Comparison of ENCODE assay signal across 8 cellular contexts in genomic region chr1:21963477-21964217, GRCh38. TPM values are rescaled to one million over a fixed set of nuclear protein-coding genes. Genes with fewer than 3 reads are reported as not detected.
A peak's percentile ranks its signal among the peaks of the same experiment; 100 is the strongest.
DNase-seq lines count a peak whose midpoint lies in the region; ATAC-seq, FAIRE-seq and TF ChIP-seq lines count a peak whose summit lies in the region.

No MANE protein-coding gene starts in this region.

- no peaks in the 10 kb centered on the region for H3K9me3 ChIP-seq in HepG2 (ENCODE audit: low read length)

- DNase-seq in AML-193 (lab: John Stamatoyannopoulos, UW), result peak; percentile 38 to 60
- peak; percentile 56 for DNase-seq in NCI-H2196 treated with DMSO at 0.1 percent for 48 hours (lab: John Stamatoyannopoulos, UW; ENCODE audit: unreplicated experiment)
- DNase-seq in activated CD4-positive, alpha-beta T cell treated with anti-CD3 and anti-CD28 coated beads for 24 hours (ENCODE audit: low read depth in 2 of 2), result peak; percentile 69 to 81
- DNase-seq in cerebellar cortex (ENCODE audit: low spot score), result peak; percentile 76
- peak; percentile 65 for DNase-seq in HepG2 (ENCODE audit: low spot score)
- peak; percentile 63 to 83 (median 75) for DNase-seq in stimulated activated CD4-positive, alpha-beta T cell treated with anti-CD3 and anti-CD28 coated beads, TNF-alpha, amount 100 ng/mL, for 24 hours (ENCODE audit: low read depth in 3 of 3)

- no peaks in the 10 kb centered on the region for H3K27me3 ChIP-seq in HepG2 (ENCODE audit: control insufficient read depth in 1 of 2, insufficient read depth in 2 of 2, low read length in 2 of 2)

- no peak overlapping the region for H3K4me3 ChIP-seq in HepG2 (replicated peaks in 1 of 3; ENCODE audit: insufficient read depth in 1 of 3, low read depth in 2 of 3, low read length in 3 of 3)

- 0 out of 4 replicates have a peak, but pooled peaks of 1 of the 2 experiments have one; percentile 7 for TF ChIP-seq EP300 in HepG2 (IDR thresholded peaks at IDR 0.05; ENCODE audit: low read depth in 2 of 2, low read length in 2 of 2)
- TF ChIP-seq EP300 in HepG2 (CRISPR knock-in tag; IDR thresholded peaks at IDR 0.05; ENCODE audit: borderline replicate concordance), result no peak

- TF ChIP-seq CTCF in HepG2 (CRISPR knock-in tag; IDR thresholded peaks at IDR 0.05), result peak; percentile 96

- in situ Hi-C loops in HepG2 (cut with HindIII; ENCODE audit: extremely low pct_ligation_motif_present, low pct_unique_long_range_greater_than_20kb), result loop anchor here (10.0 kb wide), 1 partner anchor 259 kb away; no protein-coding TSS in a partner anchor

- no TSS peak for BruUV-seq in HepG2 (replicated peaks; lab: Mats Ljungman, UMichigan)

- ATAC-seq in GM21360 (IDR thresholded peaks at IDR 0.05; ENCODE audit: unreplicated experiment) (peak; percentile 52), HepG2 (peak; percentile 88), GM18909 (IDR thresholded peaks at IDR 0.05; ENCODE audit: poor library complexity, unreplicated experiment) (no peak)

- intact Hi-C loops in HepG2 (cut with micrococcal nuclease; ENCODE audit: unreplicated experiment), result loop anchor here (1.0 kb wide), 1 partner anchor 181 kb away; no protein-coding TSS in a partner anchor

- CTCF ChIA-PET in HepG2 (lab: Yijun Ruan, JAX; ENCODE audit: low intra/inter-chr PET ratio, low total read pairs), result interaction anchor here (0.8 to 1.3 kb wide), 3 partner anchors 16 to 260 kb away, joined by 3 to 8 read pairs (median 3); no protein-coding TSS in a partner anchor

- 52% methylated on average over 9 of the region's 11 CpGs for WGBS in HepG2 (ENCODE audit: low lambda C conversion rate)

- POLR2A ChIA-PET in HepG2 (lab: Yijun Ruan, JAX), result no interaction called here

- FAIRE-seq in HepG2 (lab: Jason Lieb, UNC), result peak; percentile 56

- peaks cover 39% of the 10 kb centered on the region for H3K4me1 ChIP-seq in HepG2 (ENCODE audit: insufficient read depth, low read length)

- TF ChIP-seq RAD21 in HepG2 (CRISPR knock-in tag; IDR thresholded peaks at IDR 0.05), result peak; percentile 94

- no peaks in the 10 kb centered on the region for H3K36me3 ChIP-seq in HepG2 (replicated peaks in 1 of 2; ENCODE audit: control insufficient read depth in 1 of 2, insufficient read depth in 2 of 2, low read length in 2 of 2)

- H3K4me2 ChIP-seq in HepG2 (ENCODE audit: low read depth, low read length), result no peak overlapping the region

- H2AFZ ChIP-seq in HepG2 (ENCODE audit: low read length), result no peak overlapping the region

- H3K27ac ChIP-seq in HepG2 (ENCODE audit: extremely low read length, insufficient read depth, low read length), result no peak overlapping the region

- H3K9ac ChIP-seq in HepG2 (ENCODE audit: insufficient read depth, low read depth, low read length), result no peak overlapping the region

- TF ChIP-seq POLR2A in HepG2 (IDR thresholded peaks at IDR 0.05; ENCODE audit: insufficient read depth in 1 of 2, low read depth in 2 of 2, low read length in 2 of 2), result no peak

- no peaks in the 10 kb centered on the region for H3K79me2 ChIP-seq in HepG2 (ENCODE audit: insufficient read depth, low read length)

- H4K20me1 ChIP-seq in HepG2 (ENCODE audit: insufficient read depth, low read length), result no peaks in the 10 kb centered on the region

TF ChIP-seq in HepG2, 621 proteins besides CTCF, POLR2A, EP300 and RAD21 (continues in another document):
- TF ChIP-seq ZNF598 (CRISPR knock-in tag; IDR thresholded peaks at IDR 0.05; ENCODE audit: borderline replicate concordance) (no peak), ZNF784 (CRISPR knock-in tag; IDR thresholded peaks at IDR 0.05; ENCODE audit: borderline replicate concordance) (no peak), ZBTB7B (CRISPR knock-in tag; IDR thresholded peaks at IDR 0.05) (0 out of 2 replicates have a peak, but pooled peaks have one; percentile 28)

RNA-seq across cellular contexts. Expression of gene CELA3B, which starts 13.2 kb away (rescaled TPM):
- not detected in 2 replicates for total RNA-seq in HepG2 (2016; rRNA removed; fragmentation: Illumina TruSeq; extraction: Trizol)
- not detected in 2 replicates for total RNA-seq in HepG2 (2016; cell fraction: cytosol; rRNA removed; fragmentation: Illumina TruSeq; extraction: Trizol; ENCODE audit: low read depth)
- total RNA-seq in HepG2 (2016; cell fraction: insoluble cytoplasmic fraction; rRNA removed; fragmentation: Illumina TruSeq; extraction: Trizol), result not detected in 2 replicates
- total RNA-seq in HepG2 (2016; cell fraction: membrane; rRNA removed; fragmentation: Illumina TruSeq; extraction: Trizol), result not detected in 2 replicates
- not detected in 2 replicates for total RNA-seq in HepG2 (2016; cell fraction: nucleus; rRNA removed; fragmentation: Illumina TruSeq; extraction: Trizol)
- polyA plus RNA-seq in HepG2 (2011; rRNA removed), result 0.34 TPM in 1 of 2 replicates, not detected in the other
- 0.06 TPM in 1 of 2 replicates, not detected in the other for polyA plus RNA-seq in HepG2 (2011; cell fraction: cytosol; rRNA removed)
- polyA plus RNA-seq in HepG2 (2011; cell fraction: nucleus; rRNA removed), result 0.21 TPM in 1 of 2 replicates, not detected in the other
- polyA plus RNA-seq in HepG2 (2012), result 0.24 TPM in 1 of 2 replicates, not detected in the other
- not detected in 2 replicates for polyA plus RNA-seq in HepG2 (2016; cell fraction: cytosol; fragmentation: Illumina TruSeq; extraction: Trizol; ENCODE audit: low read depth)
- not detected in 2 replicates for polyA plus RNA-seq in HepG2 (2016; cell fraction: insoluble cytoplasmic fraction; fragmentation: Illumina TruSeq; extraction: Trizol; ENCODE audit: low read depth)
- polyA plus RNA-seq in HepG2 (2016; cell fraction: membrane; fragmentation: Illumina TruSeq; extraction: Trizol; ENCODE audit: low read depth), result not detected in 2 replicates
- polyA plus RNA-seq in HepG2 (2016; cell fraction: nucleus; fragmentation: Illumina TruSeq; extraction: Trizol; ENCODE audit: insufficient read depth, low read depth), result not detected in 2 replicates
- 0.20 TPM in 1 of 2 replicates, not detected in the other for polyA minus RNA-seq in HepG2 (2011; rRNA and poly(A)+ RNA removed; ENCODE audit: low replicate concordance)
- polyA minus RNA-seq in HepG2 (2011; cell fraction: cytosol; rRNA and poly(A)+ RNA removed), result not detected in 2 replicates
- polyA minus RNA-seq in HepG2 (2011; cell fraction: nucleus; rRNA and poly(A)+ RNA removed), result 0.52 and 1.2 TPM in 2 replicates

RNA-seq across cellular contexts. Expression of gene HSPG2, which starts 26.5 kb away (rescaled TPM):
- 5.6 and 9.1 TPM in 2 replicates for total RNA-seq in HepG2 (2016; rRNA removed; fragmentation: Illumina TruSeq; extraction: Trizol)
- total RNA-seq in HepG2 (2016; cell fraction: cytosol; rRNA removed; fragmentation: Illumina TruSeq; extraction: Trizol; ENCODE audit: low read depth), result 4.1 and 4.6 TPM in 2 replicates
- 4.7 and 8.9 TPM in 2 replicates for total RNA-seq in HepG2 (2016; cell fraction: insoluble cytoplasmic fraction; rRNA removed; fragmentation: Illumina TruSeq; extraction: Trizol)
- total RNA-seq in HepG2 (2016; cell fraction: membrane; rRNA removed; fragmentation: Illumina TruSeq; extraction: Trizol), result 5.4 and 5.7 TPM in 2 replicates
- 28.3 and 31.6 TPM in 2 replicates for total RNA-seq in HepG2 (2016; cell fraction: nucleus; rRNA removed; fragmentation: Illumina TruSeq; extraction: Trizol)
- 10.3 and 13.1 TPM in 2 replicates for polyA plus RNA-seq in HepG2 (2011; rRNA removed)
- polyA plus RNA-seq in HepG2 (2011; cell fraction: cytosol; rRNA removed), result 3.8 and 6.6 TPM in 2 replicates
- polyA plus RNA-seq in HepG2 (2011; cell fraction: nucleus; rRNA removed), result 128 and 235 TPM in 2 replicates
- polyA plus RNA-seq in HepG2 (2012), result 17.9 and 25.0 TPM in 2 replicates
- polyA plus RNA-seq in HepG2 (2016; cell fraction: cytosol; fragmentation: Illumina TruSeq; extraction: Trizol; ENCODE audit: low read depth), result 1.9 TPM in 2 replicates
- polyA plus RNA-seq in HepG2 (2016; cell fraction: insoluble cytoplasmic fraction; fragmentation: Illumina TruSeq; extraction: Trizol; ENCODE audit: low read depth), result 7.0 and 9.8 TPM in 2 replicates
- 2.8 TPM in 2 replicates for polyA plus RNA-seq in HepG2 (2016; cell fraction: membrane; fragmentation: Illumina TruSeq; extraction: Trizol; ENCODE audit: low read depth)
- polyA plus RNA-seq in HepG2 (2016; cell fraction: nucleus; fragmentation: Illumina TruSeq; extraction: Trizol; ENCODE audit: insufficient read depth, low read depth), result 78.2 and 78.5 TPM in 2 replicates
- polyA minus RNA-seq in HepG2 (2011; rRNA and poly(A)+ RNA removed; ENCODE audit: low replicate concordance), result 24.8 and 26.5 TPM in 2 replicates
- 17.5 and 18.6 TPM in 2 replicates for polyA minus RNA-seq in HepG2 (2011; cell fraction: cytosol; rRNA and poly(A)+ RNA removed)
- polyA minus RNA-seq in HepG2 (2011; cell fraction: nucleus; rRNA and poly(A)+ RNA removed), result 39.8 and 42.6 TPM in 2 replicates

RNA-seq across cellular contexts. Expression of gene CELA3A, which starts 37.8 kb away (rescaled TPM):
- not detected in 2 replicates for total RNA-seq in HepG2 (2016; rRNA removed; fragmentation: Illumina TruSeq; extraction: Trizol)
- not detected in 2 replicates for total RNA-seq in HepG2 (2016; cell fraction: cytosol; rRNA removed; fragmentation: Illumina TruSeq; extraction: Trizol; ENCODE audit: low read depth)
- total RNA-seq in HepG2 (2016; cell fraction: insoluble cytoplasmic fraction; rRNA removed; fragmentation: Illumina TruSeq; extraction: Trizol), result not detected in 2 replicates
- not detected in 2 replicates for total RNA-seq in HepG2 (2016; cell fraction: membrane; rRNA removed; fragmentation: Illumina TruSeq; extraction: Trizol)
- total RNA-seq in HepG2 (2016; cell fraction: nucleus; rRNA removed; fragmentation: Illumina TruSeq; extraction: Trizol), result not detected in 2 replicates
- 0.09 and 0.73 TPM in 2 replicates for polyA plus RNA-seq in HepG2 (2011; rRNA removed)
- polyA plus RNA-seq in HepG2 (2011; cell fraction: cytosol; rRNA removed), result 0.19 and 0.23 TPM in 2 replicates
- polyA plus RNA-seq in HepG2 (2011; cell fraction: nucleus; rRNA removed), result 0.27 and 0.33 TPM in 2 replicates
- not detected in 2 replicates for polyA plus RNA-seq in HepG2 (2012)
- polyA plus RNA-seq in HepG2 (2016; cell fraction: cytosol; fragmentation: Illumina TruSeq; extraction: Trizol; ENCODE audit: low read depth), result not detected in 2 replicates
- not detected in 2 replicates for polyA plus RNA-seq in HepG2 (2016; cell fraction: insoluble cytoplasmic fraction; fragmentation: Illumina TruSeq; extraction: Trizol; ENCODE audit: low read depth)
- not detected in 2 replicates for polyA plus RNA-seq in HepG2 (2016; cell fraction: membrane; fragmentation: Illumina TruSeq; extraction: Trizol; ENCODE audit: low read depth)
- polyA plus RNA-seq in HepG2 (2016; cell fraction: nucleus; fragmentation: Illumina TruSeq; extraction: Trizol; ENCODE audit: insufficient read depth, low read depth), result not detected in 2 replicates
- not detected in 2 replicates for polyA minus RNA-seq in HepG2 (2011; rRNA and poly(A)+ RNA removed; ENCODE audit: low replicate concordance)
- not detected in 2 replicates for polyA minus RNA-seq in HepG2 (2011; cell fraction: cytosol; rRNA and poly(A)+ RNA removed)
- polyA minus RNA-seq in HepG2 (2011; cell fraction: nucleus; rRNA and poly(A)+ RNA removed), result not detected in 2 replicates
